ENCODE assay signal across 15 cellular contexts in the genomic region with DNA sequence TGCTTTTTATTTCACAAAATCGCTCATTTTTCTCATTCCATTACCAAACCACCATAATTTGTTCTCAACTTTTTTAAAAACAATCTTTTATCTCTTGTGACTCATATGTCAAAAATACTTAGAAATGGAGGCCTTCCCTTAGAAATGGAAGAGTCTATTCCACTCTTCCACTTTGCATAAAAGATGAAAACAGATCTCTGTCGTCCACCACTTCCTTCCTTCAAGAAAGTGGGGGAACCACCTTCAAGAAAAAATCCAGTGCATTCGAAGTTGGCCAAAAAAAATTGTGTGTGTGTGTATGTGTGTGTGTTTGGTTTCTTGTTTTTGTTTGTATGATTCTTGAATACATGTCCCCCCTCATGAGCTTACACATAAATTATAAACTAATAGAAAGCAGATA.
A peak's percentile ranks its signal among the peaks of the same experiment; 100 is the strongest.
DNase-seq lines count a peak whose midpoint lies in the region; ATAC-seq lines count a peak whose summit lies in the region.
"Had no signal": no experiment of that assay in that cellular context is flagged by ENCODE, and none has a peak within 500 bp of the region (broad histone marks: within the 10 kb centered on the region; RNA-seq: fewer than 3 reads in every experiment).

No MANE protein-coding gene starts in this region.

- intact Hi-C loops in activated T-helper 2 cell treated with anti-CD3 and anti-CD28 coated beads, Interferon-gamma antibody, Interleukin-2, Interleukin-4, amounts not matched to agents 10 μg/mL and 5 μg/mL and 100 μg/mL, durations not matched to agents 14 hours and 24 hours and 36 hours (cut with micrococcal nuclease) = loop anchor here (1.0 to 5.0 kb wide), 5 partner anchors 8 to 1021 kb away; partner anchors contain the start of gene DMAC1

- H3K4me1 Mint-ChIP-seq in activated CD8-positive, alpha-beta memory T cell treated with anti-CD3 and anti-CD28 coated beads, Interleukin-2, amount 10 ng/mL, durations not matched to agents 7 days and 5 days = peaks cover 34% of the 10 kb centered on the region
- peaks cover 39% of the 10 kb centered on the region for H3K4me1 Mint-ChIP-seq in activated T-helper 2 cell treated with anti-CD3 and anti-CD28 coated beads, Interferon-gamma antibody, Interleukin-2, Interleukin-4, amounts not matched to agents 10 μg/mL and 5 μg/mL and 100 μg/mL, durations not matched to agents 14 hours and 24 hours and 36 hours (ENCODE audit: low read depth)
- H3K4me1 Mint-ChIP-seq in stimulated activated effector memory CD8-positive, alpha-beta T cell treated with anti-CD3 and anti-CD28 coated beads, Interleukin-12 subunit alpha, Interleukin-12 subunit beta, amount 100 ng/mL, for 72 hours = peaks cover 29% of the 10 kb centered on the region

- no peaks in the 10 kb centered on the region for H3K9me3 Mint-ChIP-seq in activated CD8-positive, alpha-beta memory T cell treated with anti-CD3 and anti-CD28 coated beads, Interleukin-2, amount 10 ng/mL, durations not matched to agents 7 days and 5 days (ENCODE audit: low read depth)
- peaks cover 4% of the 10 kb centered on the region for H3K9me3 Mint-ChIP-seq in activated T-helper 2 cell treated with anti-CD3 and anti-CD28 coated beads, Interferon-gamma antibody, Interleukin-2, Interleukin-4, amounts not matched to agents 10 μg/mL and 5 μg/mL and 100 μg/mL, durations not matched to agents 14 hours and 24 hours and 36 hours
- no peaks in the 10 kb centered on the region for H3K9me3 Mint-ChIP-seq in stimulated activated effector memory CD8-positive, alpha-beta T cell treated with anti-CD3 and anti-CD28 coated beads, Interleukin-12 subunit alpha, Interleukin-12 subunit beta, amount 100 ng/mL, for 72 hours

- peak overlapping the region; percentile 28 for H3K27ac Mint-ChIP-seq in activated CD8-positive, alpha-beta memory T cell treated with anti-CD3 and anti-CD28 coated beads, Interleukin-2, amount 10 ng/mL, durations not matched to agents 7 days and 5 days
- peak overlapping the region; percentile 78 for H3K27ac Mint-ChIP-seq in activated T-helper 2 cell treated with anti-CD3 and anti-CD28 coated beads, Interferon-gamma antibody, Interleukin-2, Interleukin-4, amounts not matched to agents 10 μg/mL and 5 μg/mL and 100 μg/mL, durations not matched to agents 14 hours and 24 hours and 36 hours
- peak overlapping the region; percentile 81 for H3K27ac Mint-ChIP-seq in stimulated activated effector memory CD8-positive, alpha-beta T cell treated with anti-CD3 and anti-CD28 coated beads, Interleukin-12 subunit alpha, Interleukin-12 subunit beta, amount 100 ng/mL, for 72 hours

- no peak for DNase-seq in activated CD8-positive, alpha-beta memory T cell treated with anti-CD3 and anti-CD28 coated beads, Interleukin-2, amount 10 ng/mL, durations not matched to agents 7 days and 5 days
- DNase-seq in activated CD8-positive, alpha-beta memory T cell treated with anti-CD3 and anti-CD28 coated beads for 24 hours = no peak
- no peak for DNase-seq in activated T-helper 2 cell treated with anti-CD3 and anti-CD28 coated beads, Interferon-gamma antibody, Interleukin-2, Interleukin-4, amounts not matched to agents 10 μg/mL and 5 μg/mL and 100 μg/mL, durations not matched to agents 14 hours and 24 hours and 36 hours (ENCODE audit: low spot score)
- DNase-seq in stimulated activated effector memory CD8-positive, alpha-beta T cell treated with anti-CD3 and anti-CD28 coated beads, Interleukin-12 subunit alpha, Interleukin-12 subunit beta, amount 100 ng/mL, for 72 hours (ENCODE audit: low spot score in 2 of 2) = no peak
- DNase-seq: COR-L47, GOT3, KBM-7, NCI-H1436 treated with DMSO at 0.1 percent for 48 hours, NCI-H2029 treated with DMSO at 0.1 percent for 48 hours, NCI-H510A, NCI-H82, PC-3 had no signal

- CTCF ChIA-PET in activated CD8-positive, alpha-beta memory T cell treated with anti-CD3 and anti-CD28 coated beads, Interleukin-2, amount 10 ng/mL, durations not matched to agents 7 days and 5 days (lab: Charles Lee) = no interaction called here

- no peaks in the 10 kb centered on the region for H3K27me3 Mint-ChIP-seq in activated CD8-positive, alpha-beta memory T cell treated with anti-CD3 and anti-CD28 coated beads, Interleukin-2, amount 10 ng/mL, durations not matched to agents 7 days and 5 days
- no peaks in the 10 kb centered on the region for H3K27me3 Mint-ChIP-seq in activated T-helper 2 cell treated with anti-CD3 and anti-CD28 coated beads, Interferon-gamma antibody, Interleukin-2, Interleukin-4, amounts not matched to agents 10 μg/mL and 5 μg/mL and 100 μg/mL, durations not matched to agents 14 hours and 24 hours and 36 hours (ENCODE audit: low read depth)

- H3K4me3 Mint-ChIP-seq in activated CD8-positive, alpha-beta memory T cell treated with anti-CD3 and anti-CD28 coated beads, Interleukin-2, amount 10 ng/mL, durations not matched to agents 7 days and 5 days = no peak overlapping the region
- no peak overlapping the region for H3K4me3 Mint-ChIP-seq in activated T-helper 2 cell treated with anti-CD3 and anti-CD28 coated beads, Interferon-gamma antibody, Interleukin-2, Interleukin-4, amounts not matched to agents 10 μg/mL and 5 μg/mL and 100 μg/mL, durations not matched to agents 14 hours and 24 hours and 36 hours (ENCODE audit: low read depth)
- peak overlapping the region; percentile 28 for H3K4me3 Mint-ChIP-seq in stimulated activated effector memory CD8-positive, alpha-beta T cell treated with anti-CD3 and anti-CD28 coated beads, Interleukin-12 subunit alpha, Interleukin-12 subunit beta, amount 100 ng/mL, for 72 hours

- peak; percentile 56 for ATAC-seq in activated CD8-positive, alpha-beta memory T cell treated with anti-CD3 and anti-CD28 coated beads, Interleukin-2, amount 10 ng/mL, durations not matched to agents 7 days and 5 days
- ATAC-seq in HG03108 (IDR thresholded peaks at IDR 0.05; ENCODE audit: unreplicated experiment) = peak; percentile 46
- peak; percentile 12 for ATAC-seq in stimulated activated effector memory CD8-positive, alpha-beta T cell treated with anti-CD3 and anti-CD28 coated beads, Interleukin-12 subunit alpha, Interleukin-12 subunit beta, amount 100 ng/mL, for 72 hours
- ATAC-seq in HG02938 (IDR thresholded peaks at IDR 0.05; ENCODE audit: unreplicated experiment) = no peak
- no peak for ATAC-seq in HG03520 (IDR thresholded peaks at IDR 0.05; ENCODE audit: unreplicated experiment)
- ATAC-seq: PC-3 had no signal

- H3K36me3 Mint-ChIP-seq in activated CD8-positive, alpha-beta memory T cell treated with anti-CD3 and anti-CD28 coated beads, Interleukin-2, amount 10 ng/mL, durations not matched to agents 7 days and 5 days = peaks cover 1% of the 10 kb centered on the region
- peaks cover 6% of the 10 kb centered on the region for H3K36me3 Mint-ChIP-seq in activated T-helper 2 cell treated with anti-CD3 and anti-CD28 coated beads, Interferon-gamma antibody, Interleukin-2, Interleukin-4, amounts not matched to agents 10 μg/mL and 5 μg/mL and 100 μg/mL, durations not matched to agents 14 hours and 24 hours and 36 hours (ENCODE audit: low read depth)
- no peaks in the 10 kb centered on the region for H3K36me3 Mint-ChIP-seq in stimulated activated effector memory CD8-positive, alpha-beta T cell treated with anti-CD3 and anti-CD28 coated beads, Interleukin-12 subunit alpha, Interleukin-12 subunit beta, amount 100 ng/mL, for 72 hours

Comparison
In these comparisons a context has a peak if more than half of its experiments do, and no peak if none do; other contexts are left out.
1. ATAC-seq: peak in activated CD8-positive, alpha-beta memory T cell treated with anti-CD3 and anti-CD28 coated beads, Interleukin-2, amount 10 ng/mL, durations not matched to agents 7 days and 5 days (single experiment), HG03108 (single experiment) and stimulated activated effector memory CD8-positive, alpha-beta T cell treated with anti-CD3 and anti-CD28 coated beads, Interleukin-12 subunit alpha, Interleukin-12 subunit beta, amount 100 ng/mL, for 72 hours (single experiment); none in HG02938 (single experiment) and HG03520 (single experiment).
2. H3K27ac Mint-ChIP-seq: peak in every context shown above with its lines; median percentile 81 in stimulated activated effector memory CD8-positive, alpha-beta T cell treated with anti-CD3 and anti-CD28 coated beads, Interleukin-12 subunit alpha, Interleukin-12 subunit beta, amount 100 ng/mL, for 72 hours; 78 in activated T-helper 2 cell treated with anti-CD3 and anti-CD28 coated beads, Interferon-gamma antibody, Interleukin-2, Interleukin-4, amounts not matched to agents 10 μg/mL and 5 μg/mL and 100 μg/mL, durations not matched to agents 14 hours and 24 hours and 36 hours; 28 in activated CD8-positive, alpha-beta memory T cell treated with anti-CD3 and anti-CD28 coated beads, Interleukin-2, amount 10 ng/mL, durations not matched to agents 7 days and 5 days.